Comparison of ENCODE assay signal across 10 cellular contexts in genomic region chr3:57646723-57647122, GRCh38. TPM values are rescaled to one million over a fixed set of nuclear protein-coding genes. Genes with fewer than 3 reads are reported as not detected.
DNase-seq lines count a peak whose midpoint lies in the region; ATAC-seq and TF ChIP-seq lines count a peak whose summit lies in the region.
"Had no signal": no experiment of that assay in that cellular context is flagged by ENCODE, and none has a peak within 500 bp of the region (broad histone marks: within the 10 kb centered on the region; RNA-seq: fewer than 3 reads in every experiment).

No MANE protein-coding gene starts in this region.

- peak overlapping the region; percentile 52 for H3K9ac ChIP-seq in GM23248

- H3K4me2 ChIP-seq in GM23248 (ENCODE audit: unreplicated experiment): no peak overlapping the region

- peak; percentile 30 for TF ChIP-seq CTCF in fibroblast of pulmonary artery (IDR thresholded peaks at IDR 0.05; ENCODE audit: low read length, missing control alignments)
- TF ChIP-seq CTCF in psoas muscle (IDR thresholded peaks at IDR 0.05): peak; percentile 11
- TF ChIP-seq CTCF in sigmoid colon (IDR thresholded peaks at IDR 0.05): no peak

- peak; percentile 43 to 80 (median 58) for ATAC-seq in psoas muscle
- no peak for ATAC-seq in GM18858 (IDR thresholded peaks at IDR 0.05; ENCODE audit: unreplicated experiment)
- ATAC-seq in HG03457 (IDR thresholded peaks at IDR 0.05; ENCODE audit: unreplicated experiment): no peak

- in situ Hi-C loops in GM23248 (cut with MboI) (no loop called here), SK-MEL-5 (cut with HindIII; ENCODE audit: low pct_unique_long_range_greater_than_20kb, low sequenced_read_pairs) (no loop called here)

- no peak overlapping the region for H2AFZ ChIP-seq in GM23248

- H3K9me3 ChIP-seq in GM23248 (ENCODE audit: low read depth): peaks cover 3% of the 10 kb centered on the region
- peaks cover 4% of the 10 kb centered on the region for H3K9me3 ChIP-seq in psoas muscle
- H3K9me3 ChIP-seq in sigmoid colon: peaks cover 0 to 3% (median 0%) of the 10 kb centered on the region in 4 donors
- H3K9me3 ChIP-seq: neutrophil had no signal

- peaks cover 10% of the 10 kb centered on the region for H3K4me1 ChIP-seq in GM23248 (ENCODE audit: insufficient read depth)
- no peaks in the 10 kb centered on the region for H3K4me1 ChIP-seq in psoas muscle
- H3K4me1 ChIP-seq in sigmoid colon: no peaks in the 10 kb centered on the region

- no peaks in the 10 kb centered on the region for H4K20me1 ChIP-seq in GM23248 (ENCODE audit: insufficient read depth)

- DNase-seq in GM23248 (peak; percentile 74), SK-MEL-5 (ENCODE audit: low read depth, low spot score) (peak; percentile 49), fibroblast of pulmonary artery (ENCODE audit: low read depth) (peak; percentile 71), psoas muscle (no peak), NCI-H345 treated with DMSO at 0.1 percent for 48 hours (lab: John Stamatoyannopoulos, UW; ENCODE audit: unreplicated experiment) (no peak), sigmoid colon (no peak)
- DNase-seq: T-helper 1 cell had no signal

- intact Hi-C loops in psoas muscle (cut with DNase I) (no loop called here), sigmoid colon (cut with DNase I) (no loop called here)

- H3K79me2 ChIP-seq in GM23248 (ENCODE audit: insufficient read depth): peaks cover 14% of the 10 kb centered on the region

- no peak for TF ChIP-seq EP300 in sigmoid colon (IDR thresholded peaks at IDR 0.05)

- peaks cover 14% of the 10 kb centered on the region; the same call in 1 of the 2 replicates for H3F3A ChIP-seq in GM23248 (ENCODE audit: insufficient read depth)

- H3K27ac ChIP-seq in GM23248: peak overlapping the region; percentile 34
- H3K27ac ChIP-seq in psoas muscle: no peak overlapping the region
- no peak overlapping the region for H3K27ac ChIP-seq in sigmoid colon
- H3K27ac ChIP-seq: neutrophil had no signal

- H3K27me3 ChIP-seq in GM23248 (replicated peaks; ENCODE audit: insufficient read depth) (no peaks in the 10 kb centered on the region), psoas muscle (ENCODE audit: insufficient read depth in 3 of 3, low read length in 2 of 3) (no peaks in the 10 kb centered on the region), sigmoid colon (no peaks in the 10 kb centered on the region)
- H3K27me3 ChIP-seq: neutrophil had no signal

- 61 to 62% methylated on average over 2 of the region's 2 CpGs for WGBS in GM23248 (ENCODE audit: low coverage in 1 of 2, low lambda C conversion rate in 2 of 2, missing lambda C conversion rate in 2 of 2), 2 experiments
- 66 to 78% (median 69%) methylated on average over 2 of the region's 2 CpGs for WGBS in psoas muscle, 3 donors
- WGBS in sigmoid colon, 2 donors: 89 to 93% methylated on average over 2 of the region's 2 CpGs

- no peaks in the 10 kb centered on the region for H3K9me2 ChIP-seq in GM23248 (ENCODE audit: insufficient read depth)

- peaks cover 26% of the 10 kb centered on the region; the same call in 1 of the 2 replicates for H3K36me3 ChIP-seq in GM23248 (ENCODE audit: low read depth)
- peaks cover 4 to 54% of the 10 kb centered on the region in 2 donors for H3K36me3 ChIP-seq in psoas muscle (ENCODE audit: insufficient read depth in 1 of 2, low read depth in 1 of 2)
- peaks cover 3 to 67% (median 19%) of the 10 kb centered on the region in 4 donors for H3K36me3 ChIP-seq in sigmoid colon

- H3K4me3 ChIP-seq in GM23248 (no peak overlapping the region), fibroblast of pulmonary artery (replicated peaks; ENCODE audit: low read depth, low read length) (no peak overlapping the region), psoas muscle (no peak overlapping the region), sigmoid colon (no peak overlapping the region)

- TF ChIP-seq POLR2A in sigmoid colon (IDR thresholded peaks at IDR 0.05): no peak

RNA-seq across cellular contexts. Expression of gene DENND6A, which starts 46.2 kb away (rescaled TPM):
- 14.5 and 28.0 TPM in 2 replicates for total RNA-seq in GM23248 (2014; rRNA removed; shearing (Covaris generic))
- polyA plus RNA-seq in GM23248 (2016; fragmentation: Nextera tagmentation; extraction: Ambion mirVana) (9.6 and 10.2 TPM in 2 replicates), psoas muscle (1 to 10 TPM; 4.5 to 6.0 (median 5.6) TPM), sigmoid colon (1 to 10 TPM; 6.0 to 8.6 (median 8.6) TPM)
- total RNA-seq in SK-MEL-5 (2014; rRNA removed; shearing (Covaris generic)): 27.0 and 30.3 TPM in 2 replicates
- polyA plus RNA-seq in SK-MEL-5 (2015; cell fraction: cytosol; rRNA removed): 10.4 and 12.0 TPM in 2 replicates
- 13.3 and 14.9 TPM in 2 replicates for polyA plus RNA-seq in SK-MEL-5 (2015; cell fraction: nucleus; rRNA removed)
- total RNA-seq in psoas muscle (10 to 100 TPM; 10.4 to 11.3 (median 10.5) TPM), sigmoid colon (10 to 100 TPM; 23.8 to 51.7 (median 38.4) TPM)

RNA-seq across cellular contexts. Expression of gene ARF4, which starts 49.6 kb away (rescaled TPM):
- total RNA-seq in GM23248 (2014; rRNA removed; shearing (Covaris generic)): 346 and 371 TPM in 2 replicates
- polyA plus RNA-seq in GM23248 (2016; fragmentation: Nextera tagmentation; extraction: Ambion mirVana): 743 and 770 TPM in 2 replicates
- 230 and 240 TPM in 2 replicates for total RNA-seq in SK-MEL-5 (2014; rRNA removed; shearing (Covaris generic))
- polyA plus RNA-seq in SK-MEL-5 (2015; cell fraction: cytosol; rRNA removed): 218 and 244 TPM in 2 replicates
- polyA plus RNA-seq in SK-MEL-5 (2015; cell fraction: nucleus; rRNA removed): 83.5 and 107 TPM in 2 replicates
- 10 to 100 TPM; 37.7 to 76.7 (median 44.7) TPM for total RNA-seq in psoas muscle
- 100 to 1,000 TPM in 1 of 3 donors, 10 to 100 TPM in 2; 54.3 to 127 (median 96.1) TPM for polyA plus RNA-seq in psoas muscle
- 10 to 100 TPM; 88.1 to 96.9 (median 89.3) TPM for total RNA-seq in sigmoid colon
- polyA plus RNA-seq in sigmoid colon: 100 to 1,000 TPM; 162 to 290 (median 168) TPM

Comparison
In these comparisons a context has a peak if more than half of its experiments do, and no peak if none do; other contexts are left out.
1. DNase-seq: peak in GM23248 (single experiment), SK-MEL-5 (single experiment) and fibroblast of pulmonary artery (single experiment); none in psoas muscle (0 of 2), NCI-H345 treated with DMSO at 0.1 percent for 48 hours (single experiment) and sigmoid colon (single experiment).
2. CTCF ChIP-seq: peak in fibroblast of pulmonary artery (single experiment) and psoas muscle (single experiment); none in sigmoid colon (0 of 4).
3. ATAC-seq: peak in psoas muscle (4 of 4); none in GM18858 (single experiment) and HG03457 (single experiment).